ENCODE assay signal across 1 cellular context in the genomic region with DNA sequence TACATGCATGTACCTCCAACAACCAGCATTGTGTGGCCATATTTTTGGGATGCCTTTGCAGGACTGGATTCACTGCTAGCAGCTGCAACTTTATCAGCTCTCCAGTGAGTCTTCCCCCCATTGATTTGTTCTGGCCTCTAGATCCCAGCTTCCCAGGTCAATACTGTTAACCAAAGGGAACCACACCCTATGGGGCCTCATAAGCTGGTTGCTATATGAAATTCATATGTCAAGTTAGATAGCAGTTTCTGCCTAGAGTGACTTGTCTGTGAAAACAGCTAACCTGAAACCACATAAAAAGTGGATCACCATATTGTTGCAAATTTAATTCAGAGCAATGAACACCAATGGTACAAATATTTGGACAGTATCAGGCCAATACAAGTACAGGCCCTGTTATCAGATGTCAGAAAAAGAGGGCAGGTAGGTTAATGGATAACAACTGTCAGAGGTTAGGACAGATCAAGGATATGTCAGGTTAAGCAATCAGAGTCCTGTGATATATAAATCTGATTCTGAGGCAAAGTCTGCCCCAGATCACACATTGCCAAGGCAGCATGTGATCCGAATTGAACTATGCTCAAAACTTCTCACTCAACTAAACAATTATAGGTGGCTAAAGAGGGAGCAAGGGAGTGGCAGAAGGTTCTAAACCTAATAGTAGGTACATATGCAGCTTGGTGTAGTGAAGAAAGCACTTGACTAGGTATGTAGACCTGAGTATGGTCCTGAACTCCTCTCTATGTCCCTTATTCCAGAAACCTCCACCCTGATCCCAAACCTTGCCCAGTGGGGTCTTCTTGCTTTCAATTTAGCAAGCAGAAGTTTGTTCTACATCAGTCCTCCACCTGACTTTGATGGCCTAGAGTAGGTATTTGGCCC.
TF ChIP-seq lines count a peak whose summit lies in the region.

No MANE protein-coding gene starts in this region.

TF ChIP-seq in HepG2, 621 proteins besides CTCF, POLR2A, EP300 and RAD21 (continued from another document and continues in another):
- TF ChIP-seq, protein P1, sequence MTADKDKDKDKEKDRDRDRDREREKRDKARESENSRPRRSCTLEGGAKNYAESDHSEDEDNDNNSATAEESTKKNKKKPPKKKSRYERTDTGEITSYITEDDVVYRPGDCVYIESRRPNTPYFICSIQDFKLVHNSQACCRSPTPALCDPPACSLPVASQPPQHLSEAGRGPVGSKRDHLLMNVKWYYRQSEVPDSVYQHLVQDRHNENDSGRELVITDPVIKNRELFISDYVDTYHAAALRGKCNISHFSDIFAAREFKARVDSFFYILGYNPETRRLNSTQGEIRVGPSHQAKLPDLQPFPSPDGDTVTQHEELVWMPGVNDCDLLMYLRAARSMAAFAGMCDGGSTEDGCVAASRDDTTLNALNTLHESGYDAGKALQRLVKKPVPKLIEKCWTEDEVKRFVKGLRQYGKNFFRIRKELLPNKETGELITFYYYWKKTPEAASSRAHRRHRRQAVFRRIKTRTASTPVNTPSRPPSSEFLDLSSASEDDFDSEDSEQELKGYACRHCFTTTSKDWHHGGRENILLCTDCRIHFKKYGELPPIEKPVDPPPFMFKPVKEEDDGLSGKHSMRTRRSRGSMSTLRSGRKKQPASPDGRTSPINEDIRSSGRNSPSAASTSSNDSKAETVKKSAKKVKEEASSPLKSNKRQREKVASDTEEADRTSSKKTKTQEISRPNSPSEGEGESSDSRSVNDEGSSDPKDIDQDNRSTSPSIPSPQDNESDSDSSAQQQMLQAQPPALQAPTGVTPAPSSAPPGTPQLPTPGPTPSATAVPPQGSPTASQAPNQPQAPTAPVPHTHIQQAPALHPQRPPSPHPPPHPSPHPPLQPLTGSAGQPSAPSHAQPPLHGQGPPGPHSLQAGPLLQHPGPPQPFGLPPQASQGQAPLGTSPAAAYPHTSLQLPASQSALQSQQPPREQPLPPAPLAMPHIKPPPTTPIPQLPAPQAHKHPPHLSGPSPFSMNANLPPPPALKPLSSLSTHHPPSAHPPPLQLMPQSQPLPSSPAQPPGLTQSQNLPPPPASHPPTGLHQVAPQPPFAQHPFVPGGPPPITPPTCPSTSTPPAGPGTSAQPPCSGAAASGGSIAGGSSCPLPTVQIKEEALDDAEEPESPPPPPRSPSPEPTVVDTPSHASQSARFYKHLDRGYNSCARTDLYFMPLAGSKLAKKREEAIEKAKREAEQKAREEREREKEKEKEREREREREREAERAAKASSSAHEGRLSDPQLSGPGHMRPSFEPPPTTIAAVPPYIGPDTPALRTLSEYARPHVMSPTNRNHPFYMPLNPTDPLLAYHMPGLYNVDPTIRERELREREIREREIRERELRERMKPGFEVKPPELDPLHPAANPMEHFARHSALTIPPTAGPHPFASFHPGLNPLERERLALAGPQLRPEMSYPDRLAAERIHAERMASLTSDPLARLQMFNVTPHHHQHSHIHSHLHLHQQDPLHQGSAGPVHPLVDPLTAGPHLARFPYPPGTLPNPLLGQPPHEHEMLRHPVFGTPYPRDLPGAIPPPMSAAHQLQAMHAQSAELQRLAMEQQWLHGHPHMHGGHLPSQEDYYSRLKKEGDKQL (CRISPR knock-in tag; IDR thresholded peaks at IDR 0.05; ENCODE audit: low read depth), result peak; percentile 91
- 0 out of 2 replicates have a peak, but pooled peaks have one; percentile 3 for TF ChIP-seq ATF7 (IDR thresholded peaks at IDR 0.05)
- no peak for TF ChIP-seq ATF7 (CRISPR knock-in tag; IDR thresholded peaks at IDR 0.05)
- TF ChIP-seq, protein P2, sequence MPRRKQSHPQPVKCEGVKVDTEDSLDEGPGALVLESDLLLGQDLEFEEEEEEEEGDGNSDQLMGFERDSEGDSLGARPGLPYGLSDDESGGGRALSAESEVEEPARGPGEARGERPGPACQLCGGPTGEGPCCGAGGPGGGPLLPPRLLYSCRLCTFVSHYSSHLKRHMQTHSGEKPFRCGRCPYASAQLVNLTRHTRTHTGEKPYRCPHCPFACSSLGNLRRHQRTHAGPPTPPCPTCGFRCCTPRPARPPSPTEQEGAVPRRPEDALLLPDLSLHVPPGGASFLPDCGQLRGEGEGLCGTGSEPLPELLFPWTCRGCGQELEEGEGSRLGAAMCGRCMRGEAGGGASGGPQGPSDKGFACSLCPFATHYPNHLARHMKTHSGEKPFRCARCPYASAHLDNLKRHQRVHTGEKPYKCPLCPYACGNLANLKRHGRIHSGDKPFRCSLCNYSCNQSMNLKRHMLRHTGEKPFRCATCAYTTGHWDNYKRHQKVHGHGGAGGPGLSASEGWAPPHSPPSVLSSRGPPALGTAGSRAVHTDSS (CRISPR knock-in tag; conservative IDR thresholded peaks at IDR 0.05), result no peak
- TF ChIP-seq KAT2B (IDR thresholded peaks at IDR 0.05; ENCODE audit: borderline replicate concordance, low read depth, low read length), result peak; percentile 70; the same call in 1 of the 2 replicates
- TF ChIP-seq ZNF660 (CRISPR knock-in tag; IDR thresholded peaks at IDR 0.05; ENCODE audit: borderline replicate concordance, low read depth), result no peak
- no peak for TF ChIP-seq RFX1 (IDR thresholded peaks at IDR 0.05)
- TF ChIP-seq, protein P3, sequence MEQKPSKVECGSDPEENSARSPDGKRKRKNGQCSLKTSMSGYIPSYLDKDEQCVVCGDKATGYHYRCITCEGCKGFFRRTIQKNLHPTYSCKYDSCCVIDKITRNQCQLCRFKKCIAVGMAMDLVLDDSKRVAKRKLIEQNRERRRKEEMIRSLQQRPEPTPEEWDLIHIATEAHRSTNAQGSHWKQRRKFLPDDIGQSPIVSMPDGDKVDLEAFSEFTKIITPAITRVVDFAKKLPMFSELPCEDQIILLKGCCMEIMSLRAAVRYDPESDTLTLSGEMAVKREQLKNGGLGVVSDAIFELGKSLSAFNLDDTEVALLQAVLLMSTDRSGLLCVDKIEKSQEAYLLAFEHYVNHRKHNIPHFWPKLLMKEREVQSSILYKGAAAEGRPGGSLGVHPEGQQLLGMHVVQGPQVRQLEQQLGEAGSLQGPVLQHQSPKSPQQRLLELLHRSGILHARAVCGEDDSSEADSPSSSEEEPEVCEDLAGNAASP (CRISPR knock-in tag; IDR thresholded peaks at IDR 0.05; ENCODE audit: borderline replicate concordance), result peak; percentile 84; the same call in 1 of the 2 replicates
- 0 out of 2 replicates have a peak, but pooled peaks have one; percentile 55 for TF ChIP-seq EEA1 (CRISPR knock-in tag; IDR thresholded peaks at IDR 0.05; ENCODE audit: borderline replicate concordance)
- TF ChIP-seq DPF2 (CRISPR knock-in tag; IDR thresholded peaks at IDR 0.05; ENCODE audit: borderline replicate concordance, low read depth), result peak; percentile 49
- no peak for TF ChIP-seq ZNF780A (CRISPR knock-in tag; IDR thresholded peaks at IDR 0.05)
- TF ChIP-seq, protein P4, sequence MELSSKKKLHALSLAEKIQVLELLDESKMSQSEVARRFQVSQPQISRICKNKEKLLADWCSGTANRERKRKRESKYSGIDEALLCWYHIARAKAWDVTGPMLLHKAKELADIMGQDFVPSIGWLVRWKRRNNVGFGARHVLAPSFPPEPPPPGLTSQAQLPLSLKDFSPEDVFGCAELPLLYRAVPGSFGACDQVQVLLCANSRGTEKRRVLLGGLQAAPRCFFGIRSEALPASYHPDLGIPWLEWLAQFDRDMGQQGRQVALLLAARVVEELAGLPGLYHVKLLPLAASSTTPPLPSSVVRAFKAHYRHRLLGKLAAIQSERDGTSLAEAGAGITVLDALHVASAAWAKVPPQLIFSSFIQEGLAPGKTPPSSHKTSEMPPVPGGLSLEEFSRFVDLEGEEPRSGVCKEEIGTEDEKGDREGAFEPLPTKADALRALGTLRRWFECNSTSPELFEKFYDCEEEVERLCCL (CRISPR knock-in tag; IDR thresholded peaks at IDR 0.05; ENCODE audit: borderline replicate concordance), result no peak
- no peak; the same call in 1 of the 2 replicates for TF ChIP-seq ZNF205 (CRISPR knock-in tag; IDR thresholded peaks at IDR 0.05)
- TF ChIP-seq, protein P5, sequence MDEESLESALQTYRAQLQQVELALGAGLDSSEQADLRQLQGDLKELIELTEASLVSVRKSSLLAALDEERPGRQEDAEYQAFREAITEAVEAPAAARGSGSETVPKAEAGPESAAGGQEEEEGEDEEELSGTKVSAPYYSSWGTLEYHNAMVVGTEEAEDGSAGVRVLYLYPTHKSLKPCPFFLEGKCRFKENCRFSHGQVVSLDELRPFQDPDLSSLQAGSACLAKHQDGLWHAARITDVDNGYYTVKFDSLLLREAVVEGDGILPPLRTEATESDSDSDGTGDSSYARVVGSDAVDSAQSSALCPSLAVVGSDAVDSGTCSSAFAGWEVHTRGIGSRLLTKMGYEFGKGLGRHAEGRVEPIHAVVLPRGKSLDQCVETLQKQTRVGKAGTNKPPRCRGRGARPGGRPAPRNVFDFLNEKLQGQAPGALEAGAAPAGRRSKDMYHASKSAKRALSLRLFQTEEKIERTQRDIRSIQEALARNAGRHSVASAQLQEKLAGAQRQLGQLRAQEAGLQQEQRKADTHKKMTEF (CRISPR knock-in tag; IDR thresholded peaks at IDR 0.05), result peak; percentile 81
- peak; percentile 46; the same call in 1 of the 2 replicates for TF ChIP-seq MTA1 (CRISPR knock-in tag; IDR thresholded peaks at IDR 0.05; ENCODE audit: borderline replicate concordance)
- TF ChIP-seq KDM3A (CRISPR knock-in tag; IDR thresholded peaks at IDR 0.05; ENCODE audit: low read depth), result 0 out of 2 replicates have a peak, but pooled peaks have one; percentile 15
- no peak for TF ChIP-seq HIVEP1 (CRISPR knock-in tag; IDR thresholded peaks at IDR 0.05)
- TF ChIP-seq DNMT1 (CRISPR knock-in tag; IDR thresholded peaks at IDR 0.05), result no peak
- TF ChIP-seq, protein P6, sequence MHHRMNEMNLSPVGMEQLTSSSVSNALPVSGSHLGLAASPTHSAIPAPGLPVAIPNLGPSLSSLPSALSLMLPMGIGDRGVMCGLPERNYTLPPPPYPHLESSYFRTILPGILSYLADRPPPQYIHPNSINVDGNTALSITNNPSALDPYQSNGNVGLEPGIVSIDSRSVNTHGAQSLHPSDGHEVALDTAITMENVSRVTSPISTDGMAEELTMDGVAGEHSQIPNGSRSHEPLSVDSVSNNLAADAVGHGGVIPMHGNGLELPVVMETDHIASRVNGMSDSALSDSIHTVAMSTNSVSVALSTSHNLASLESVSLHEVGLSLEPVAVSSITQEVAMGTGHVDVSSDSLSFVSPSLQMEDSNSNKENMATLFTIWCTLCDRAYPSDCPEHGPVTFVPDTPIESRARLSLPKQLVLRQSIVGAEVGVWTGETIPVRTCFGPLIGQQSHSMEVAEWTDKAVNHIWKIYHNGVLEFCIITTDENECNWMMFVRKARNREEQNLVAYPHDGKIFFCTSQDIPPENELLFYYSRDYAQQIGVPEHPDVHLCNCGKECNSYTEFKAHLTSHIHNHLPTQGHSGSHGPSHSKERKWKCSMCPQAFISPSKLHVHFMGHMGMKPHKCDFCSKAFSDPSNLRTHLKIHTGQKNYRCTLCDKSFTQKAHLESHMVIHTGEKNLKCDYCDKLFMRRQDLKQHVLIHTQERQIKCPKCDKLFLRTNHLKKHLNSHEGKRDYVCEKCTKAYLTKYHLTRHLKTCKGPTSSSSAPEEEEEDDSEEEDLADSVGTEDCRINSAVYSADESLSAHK (CRISPR knock-in tag; IDR thresholded peaks at IDR 0.05; ENCODE audit: borderline replicate concordance), result no peak
- TF ChIP-seq, protein P7, sequence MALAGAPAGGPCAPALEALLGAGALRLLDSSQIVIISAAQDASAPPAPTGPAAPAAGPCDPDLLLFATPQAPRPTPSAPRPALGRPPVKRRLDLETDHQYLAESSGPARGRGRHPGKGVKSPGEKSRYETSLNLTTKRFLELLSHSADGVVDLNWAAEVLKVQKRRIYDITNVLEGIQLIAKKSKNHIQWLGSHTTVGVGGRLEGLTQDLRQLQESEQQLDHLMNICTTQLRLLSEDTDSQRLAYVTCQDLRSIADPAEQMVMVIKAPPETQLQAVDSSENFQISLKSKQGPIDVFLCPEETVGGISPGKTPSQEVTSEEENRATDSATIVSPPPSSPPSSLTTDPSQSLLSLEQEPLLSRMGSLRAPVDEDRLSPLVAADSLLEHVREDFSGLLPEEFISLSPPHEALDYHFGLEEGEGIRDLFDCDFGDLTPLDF (CRISPR knock-in tag; IDR thresholded peaks at IDR 0.05), result no peak
- TF ChIP-seq ZNF451 (CRISPR knock-in tag; IDR thresholded peaks at IDR 0.05), result no peak
- no peak for TF ChIP-seq ZNF570 (CRISPR knock-in tag; IDR thresholded peaks at IDR 0.05; ENCODE audit: borderline replicate concordance)
- no peak; the same call in 1 of the 2 replicates for TF ChIP-seq RORA (CRISPR knock-in tag; IDR thresholded peaks at IDR 0.05)
- TF ChIP-seq CENPX (CRISPR knock-in tag; IDR thresholded peaks at IDR 0.05), result no peak
- TF ChIP-seq, protein P8, sequence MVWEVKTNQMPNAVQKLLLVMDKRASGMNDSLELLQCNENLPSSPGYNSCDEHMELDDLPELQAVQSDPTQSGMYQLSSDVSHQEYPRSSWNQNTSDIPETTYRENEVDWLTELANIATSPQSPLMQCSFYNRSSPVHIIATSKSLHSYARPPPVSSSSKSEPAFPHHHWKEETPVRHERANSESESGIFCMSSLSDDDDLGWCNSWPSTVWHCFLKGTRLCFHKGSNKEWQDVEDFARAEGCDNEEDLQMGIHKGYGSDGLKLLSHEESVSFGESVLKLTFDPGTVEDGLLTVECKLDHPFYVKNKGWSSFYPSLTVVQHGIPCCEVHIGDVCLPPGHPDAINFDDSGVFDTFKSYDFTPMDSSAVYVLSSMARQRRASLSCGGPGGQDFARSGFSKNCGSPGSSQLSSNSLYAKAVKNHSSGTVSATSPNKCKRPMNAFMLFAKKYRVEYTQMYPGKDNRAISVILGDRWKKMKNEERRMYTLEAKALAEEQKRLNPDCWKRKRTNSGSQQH (CRISPR knock-in tag; IDR thresholded peaks at IDR 0.05; ENCODE audit: low read depth), result 0 out of 2 replicates have a peak, but pooled peaks have one; percentile 50
- TF ChIP-seq ZNF615 (CRISPR knock-in tag; IDR thresholded peaks at IDR 0.05; ENCODE audit: borderline replicate concordance), result peak; percentile 78; the same call in 1 of the 2 replicates
- no peak for TF ChIP-seq SYNCRIP (IDR thresholded peaks at IDR 0.05; ENCODE audit: insufficient read depth, low read depth, low read length)
- TF ChIP-seq, protein P9, sequence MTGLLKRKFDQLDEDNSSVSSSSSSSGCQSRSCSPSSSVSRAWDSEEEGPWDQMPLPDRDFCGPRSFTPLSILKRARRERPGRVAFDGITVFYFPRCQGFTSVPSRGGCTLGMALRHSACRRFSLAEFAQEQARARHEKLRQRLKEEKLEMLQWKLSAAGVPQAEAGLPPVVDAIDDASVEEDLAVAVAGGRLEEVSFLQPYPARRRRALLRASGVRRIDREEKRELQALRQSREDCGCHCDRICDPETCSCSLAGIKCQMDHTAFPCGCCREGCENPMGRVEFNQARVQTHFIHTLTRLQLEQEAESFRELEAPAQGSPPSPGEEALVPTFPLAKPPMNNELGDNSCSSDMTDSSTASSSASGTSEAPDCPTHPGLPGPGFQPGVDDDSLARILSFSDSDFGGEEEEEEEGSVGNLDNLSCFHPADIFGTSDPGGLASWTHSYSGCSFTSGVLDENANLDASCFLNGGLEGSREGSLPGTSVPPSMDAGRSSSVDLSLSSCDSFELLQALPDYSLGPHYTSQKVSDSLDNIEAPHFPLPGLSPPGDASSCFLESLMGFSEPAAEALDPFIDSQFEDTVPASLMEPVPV (CRISPR knock-in tag; IDR thresholded peaks at IDR 0.05), result no peak
- no peak; the same call in 1 of the 2 replicates for TF ChIP-seq ZSCAN20 (CRISPR knock-in tag; IDR thresholded peaks at IDR 0.05; ENCODE audit: borderline replicate concordance)
